ENCODE assay signal across 21 cellular contexts in genomic region chr10:34470307-34470706, GRCh38.
DNase-seq lines count a peak whose midpoint lies in the region; ATAC-seq, FAIRE-seq and TF ChIP-seq lines count a peak whose summit lies in the region.
"Had no signal": no experiment of that assay in that cellular context is flagged by ENCODE, and none has a peak within 500 bp of the region (broad histone marks: within the 10 kb centered on the region; RNA-seq: fewer than 3 reads in every experiment).

No MANE protein-coding gene starts in this region.

- POLR2A ChIA-PET in A549 (lab: Yijun Ruan, JAX), result no interaction called here

- ATAC-seq in A549, result no peak
- ATAC-seq in left lobe of liver, result peak; percentile 96
- peak; percentile 91 to 97 (median 96) for ATAC-seq in right lobe of liver
- no peak for ATAC-seq in HG02623 (IDR thresholded peaks at IDR 0.05; ENCODE audit: unreplicated experiment)
- ATAC-seq in foreskin keratinocyte, result no peak

- peaks cover 2% of the 10 kb centered on the region for H3K27me3 Mint-ChIP-seq in glutamatergic neuron (ENCODE audit: unreplicated experiment)
- H3K27me3 Mint-ChIP-seq in activated naive CD4-positive, alpha-beta T cell treated with anti-CD3 and anti-CD28 coated beads for 36 hours (ENCODE audit: low read depth), result no peaks in the 10 kb centered on the region

- CTCF ChIA-PET in A549 (lab: Yijun Ruan, JAX), result no interaction called here
- CTCF ChIA-PET in activated naive CD4-positive, alpha-beta T cell treated with anti-CD3 and anti-CD28 coated beads for 36 hours (lab: Charles Lee), result no interaction called here

- no peak for TF ChIP-seq POLR2A in A549 (IDR thresholded peaks at IDR 0.05; ENCODE audit: low read length)
- no peak for TF ChIP-seq POLR2A in right lobe of liver (IDR thresholded peaks at IDR 0.05)

- no peak for FAIRE-seq in A549 (lab: Jason Lieb, UNC)
- FAIRE-seq: GM12892, H1 had no signal

- H3K27me3 ChIP-seq in right lobe of liver (no peaks in the 10 kb centered on the region), foreskin keratinocyte (no peaks in the 10 kb centered on the region)
- H3K27me3 ChIP-seq: BE2C; BLaER1 treated with 17β-estradiol and CSF1 and Interleukin-3, amounts not matched to agents 10 nM and 100 nM had no signal

- H3K9me3 ChIP-seq in A549, result no peaks in the 10 kb centered on the region
- H3K9me3 ChIP-seq in right lobe of liver, result no peaks in the 10 kb centered on the region
- H3K9me3 ChIP-seq: BE2C; BLaER1 treated with 17β-estradiol and CSF1 and Interleukin-3, amounts not matched to agents 10 nM and 100 nM had no signal

- peak overlapping the region; percentile 11 to 56; a peak in 2 of 6 replicates for H3K27ac ChIP-seq in A549
- H3K27ac ChIP-seq in right lobe of liver, result peak overlapping the region in 2 of 3 donors; percentile 7 to 30
- no peak overlapping the region for H3K27ac ChIP-seq in foreskin keratinocyte
- H3K27ac ChIP-seq: 22Rv1; BLaER1 treated with 17β-estradiol and CSF1 and Interleukin-3, amounts not matched to agents 10 nM and 100 nM had no signal

- no peaks in the 10 kb centered on the region for H3K4me1 Mint-ChIP-seq in glutamatergic neuron (ENCODE audit: low read depth, unreplicated experiment)
- H3K4me1 Mint-ChIP-seq in activated naive CD4-positive, alpha-beta T cell treated with anti-CD3 and anti-CD28 coated beads for 36 hours (ENCODE audit: low read depth), result no peaks in the 10 kb centered on the region
- H3K4me1 Mint-ChIP-seq: CD4-positive, alpha-beta memory T cell had no signal

- no peaks in the 10 kb centered on the region for H3K36me3 ChIP-seq in right lobe of liver
- H3K36me3 ChIP-seq: BE2C had no signal

- TF ChIP-seq CTCF in A549 (IDR thresholded peaks at IDR 0.05) (no peak), right lobe of liver (IDR thresholded peaks at IDR 0.05) (no peak), glutamatergic neuron (IDR thresholded peaks at IDR 0.05; ENCODE audit: partially characterized antibody, unreplicated experiment) (no peak), foreskin keratinocyte (conservative IDR thresholded peaks at IDR 0.05) (no peak)

- TF ChIP-seq RAD21 in A549 (conservative IDR thresholded peaks at IDR 0.05 in 1 of 2, IDR thresholded peaks at IDR 0.05 in 1 of 2), result no peak

- H3K27ac Mint-ChIP-seq in glutamatergic neuron (ENCODE audit: unreplicated experiment), result no peak overlapping the region
- H3K27ac Mint-ChIP-seq in activated naive CD4-positive, alpha-beta T cell treated with anti-CD3 and anti-CD28 coated beads for 36 hours, result no peak overlapping the region
- H3K27ac Mint-ChIP-seq: CD4-positive, alpha-beta memory T cell had no signal

- WGBS in A549 (ENCODE audit: missing lambda C conversion rate), result 93% methylated on average over 5 of the region's 5 CpGs
- WGBS in right lobe of liver (ENCODE audit: insufficient coverage, low coverage, low lambda C conversion rate, missing lambda C conversion rate), result 33% methylated on average over 5 of the region's 5 CpGs

- H3K4me1 ChIP-seq in A549 (peaks cover 68% of the 10 kb centered on the region), right lobe of liver (peaks cover 0 to 18% (median 2%) of the 10 kb centered on the region in 4 donors), foreskin keratinocyte (peaks cover 25% of the 10 kb centered on the region)
- H3K4me1 ChIP-seq: BE2C; BLaER1 treated with 17β-estradiol and CSF1 and Interleukin-3, amounts not matched to agents 10 nM and 100 nM had no signal

- no peaks in the 10 kb centered on the region for H3K36me3 Mint-ChIP-seq in glutamatergic neuron (ENCODE audit: unreplicated experiment)
- H3K36me3 Mint-ChIP-seq in activated naive CD4-positive, alpha-beta T cell treated with anti-CD3 and anti-CD28 coated beads for 36 hours (ENCODE audit: low read depth), result no peaks in the 10 kb centered on the region
- H3K36me3 Mint-ChIP-seq: CD4-positive, alpha-beta memory T cell had no signal

- no peaks in the 10 kb centered on the region for H3K9me3 Mint-ChIP-seq in glutamatergic neuron (ENCODE audit: unreplicated experiment)
- no peaks in the 10 kb centered on the region for H3K9me3 Mint-ChIP-seq in activated naive CD4-positive, alpha-beta T cell treated with anti-CD3 and anti-CD28 coated beads for 36 hours
- H3K9me3 Mint-ChIP-seq: CD4-positive, alpha-beta memory T cell had no signal

- intact Hi-C loops in right lobe of liver (cut with DNase I), result no loop called here
- intact Hi-C loops in activated naive CD4-positive, alpha-beta T cell treated with anti-CD3 and anti-CD28 coated beads for 36 hours (cut with micrococcal nuclease), result no loop called here

- no peak overlapping the region for H3K4me3 ChIP-seq in A549
- H3K4me3 ChIP-seq in right lobe of liver, result no peak overlapping the region
- H3K4me3 ChIP-seq: BLaER1 treated with 17β-estradiol and CSF1 and Interleukin-3, amounts not matched to agents 10 nM and 100 nM had no signal

- no peak overlapping the region for H3K4me2 ChIP-seq in A549
- H3K4me2 ChIP-seq: BLaER1 treated with 17β-estradiol and CSF1 and Interleukin-3, amounts not matched to agents 10 nM and 100 nM had no signal

- TF ChIP-seq EP300 in A549 (IDR thresholded peaks at IDR 0.05), result no peak

- no peak for DNase-seq in A549 (ENCODE audit: low read depth in 1 of 2, low spot score in 1 of 2)
- peak; percentile 45 for DNase-seq in HuH-7 (ENCODE audit: low spot score)
- peak; percentile 73 for DNase-seq in left lobe of liver (ENCODE audit: low spot score)
- peak; percentile 33 to 75 (median 66) for DNase-seq in right lobe of liver
- no peak for DNase-seq in glutamatergic neuron
- no peak for DNase-seq in foreskin keratinocyte
- DNase-seq in activated naive CD4-positive, alpha-beta T cell treated with anti-CD3 and anti-CD28 coated beads for 36 hours, result no peak
- DNase-seq: ACHN; AML-193; BE2C; CD4-positive, alpha-beta memory T cell; COR-L47; DMS153; DND-41; H7; HCEC 1CT had no signal

- no peak overlapping the region for H3K4me3 Mint-ChIP-seq in glutamatergic neuron (ENCODE audit: unreplicated experiment)
- no peak overlapping the region for H3K4me3 Mint-ChIP-seq in activated naive CD4-positive, alpha-beta T cell treated with anti-CD3 and anti-CD28 coated beads for 36 hours
- H3K4me3 Mint-ChIP-seq: CD4-positive, alpha-beta memory T cell had no signal

TF ChIP-seq in A549, 52 proteins besides CTCF, POLR2A, EP300 and RAD21:
- no peak for TF ChIP-seq PHF8 (IDR thresholded peaks at IDR 0.05; ENCODE audit: borderline replicate concordance, low read depth)
TF ChIP-seq in A549: peak in this region for 0.

Comparison
In these comparisons a context has a peak if more than half of its experiments do, and no peak if none do; other contexts are left out.
1. ATAC-seq: peak in left lobe of liver (single experiment) and right lobe of liver (4 of 4); none in A549 (0 of 2), HG02623 (single experiment) and foreskin keratinocyte (single experiment).
2. DNase-seq: peak in HuH-7 (single experiment), left lobe of liver (single experiment) and right lobe of liver (3 of 3); none in A549 (0 of 2), glutamatergic neuron (single experiment), foreskin keratinocyte (0 of 2) and activated naive CD4-positive, alpha-beta T cell treated with anti-CD3 and anti-CD28 coated beads for 36 hours (single experiment).